In genomic region chrX:84735025-84735424, GRCh38 we compare ENCODE assay signal across 1 cellular context.
TF ChIP-seq lines count a peak whose summit lies in the region.

No MANE protein-coding gene starts in this region.

TF ChIP-seq in HepG2, 621 proteins besides CTCF, POLR2A, EP300 and RAD21 (continued from another document):
- TF ChIP-seq ARID5B (CRISPR knock-in tag; IDR thresholded peaks at IDR 0.05), result 0 out of 2 replicates have a peak, but pooled peaks have one; percentile 15
- TF ChIP-seq GATAD2A (CRISPR knock-in tag; IDR thresholded peaks at IDR 0.05), result peak; percentile 65
- TF ChIP-seq TFAP4 (IDR thresholded peaks at IDR 0.05; ENCODE audit: borderline replicate concordance, low read depth), result no peak
- no peak for TF ChIP-seq TEAD2 (CRISPR knock-in tag; IDR thresholded peaks at IDR 0.05)
- TF ChIP-seq TEAD3 (CRISPR knock-in tag; optimal IDR thresholded peaks at IDR 0.05; ENCODE audit: borderline replicate concordance), result peak; percentile 67
- TF ChIP-seq FOXA3 (CRISPR knock-in tag; IDR thresholded peaks at IDR 0.05), result 0 out of 2 replicates have a peak, but pooled peaks have one; percentile 9
- no peak for TF ChIP-seq AKNA (CRISPR knock-in tag; IDR thresholded peaks at IDR 0.05; ENCODE audit: borderline replicate concordance)
- peak; percentile 99 for TF ChIP-seq TP53 (CRISPR knock-in tag; conservative IDR thresholded peaks at IDR 0.05)
- no peak for TF ChIP-seq NR3C1 (CRISPR knock-in tag; IDR thresholded peaks at IDR 0.05)
